Comparison of ENCODE assay signal across 13 cellular contexts in genomic region chr7:135843214-135843613, GRCh38.
A peak's percentile ranks its signal among the peaks of the same experiment; 100 is the strongest.
DNase-seq lines count a peak whose midpoint lies in the region; ATAC-seq and TF ChIP-seq lines count a peak whose summit lies in the region.
"Had no signal": no experiment of that assay in that cellular context is flagged by ENCODE, and none has a peak within 500 bp of the region (broad histone marks: within the 10 kb centered on the region; RNA-seq: fewer than 3 reads in every experiment).

No MANE protein-coding gene starts in this region.

- ATAC-seq in GM18499 (IDR thresholded peaks at IDR 0.05; ENCODE audit: insufficient read depth, unreplicated experiment) = peak; percentile 95
- peak; percentile 96 for ATAC-seq in GM19463 (IDR thresholded peaks at IDR 0.05; ENCODE audit: unreplicated experiment)
- peak; percentile 95 for ATAC-seq in HG02973 (IDR thresholded peaks at IDR 0.05; ENCODE audit: unreplicated experiment)
- no peak for ATAC-seq in heart left ventricle
- ATAC-seq: lower lobe of right lung, Panc1 had no signal

- H3K4me1 ChIP-seq in heart left ventricle = peaks cover 0 to under 1% (median 0%) of the 10 kb centered on the region in 12 donors
- H3K4me1 ChIP-seq: lower lobe of right lung had no signal

- no peaks in the 10 kb centered on the region for H3K36me3 ChIP-seq in heart left ventricle
- H3K36me3 ChIP-seq: cardiac muscle cell, lower lobe of right lung had no signal

- no peak for TF ChIP-seq CTCF in heart left ventricle (IDR thresholded peaks at IDR 0.05)

- no peak overlapping the region for H3K4me3 Mint-ChIP-seq in T-helper 2 cell treated with Interferon-gamma antibody and Interleukin-4, amounts not matched to agents 5 μg/mL and 100 μg/mL, for 36 hours

- no peaks in the 10 kb centered on the region for H3K4me1 Mint-ChIP-seq in T-helper 2 cell treated with Interferon-gamma antibody and Interleukin-4, amounts not matched to agents 5 μg/mL and 100 μg/mL, for 36 hours (ENCODE audit: low read depth)

- H3K27me3 ChIP-seq in heart left ventricle = no peaks in the 10 kb centered on the region
- H3K27me3 ChIP-seq: cardiac muscle cell had no signal

- intact Hi-C loops in heart left ventricle (cut with DNase I) = no loop called here

- H3K9me3 ChIP-seq in heart left ventricle = peaks cover 0 to 3% (median 0%) of the 10 kb centered on the region in 12 donors
- H3K9me3 ChIP-seq: lower lobe of right lung had no signal

- no peaks in the 10 kb centered on the region for H3K27me3 Mint-ChIP-seq in T-helper 2 cell treated with Interferon-gamma antibody and Interleukin-4, amounts not matched to agents 5 μg/mL and 100 μg/mL, for 36 hours (ENCODE audit: low read depth)

- H3K27ac ChIP-seq in heart left ventricle = no peak overlapping the region
- H3K27ac ChIP-seq: C4-2B, cardiac muscle cell, lower lobe of right lung had no signal

- 86 to 95% (median 89%) methylated on average over 4 of the region's 4 CpGs for WGBS in heart left ventricle, 4 donors

- H3K9me3 Mint-ChIP-seq in T-helper 2 cell treated with Interferon-gamma antibody and Interleukin-4, amounts not matched to agents 5 μg/mL and 100 μg/mL, for 36 hours = no peaks in the 10 kb centered on the region

- no peak overlapping the region for H3K27ac Mint-ChIP-seq in T-helper 2 cell treated with Interferon-gamma antibody and Interleukin-4, amounts not matched to agents 5 μg/mL and 100 μg/mL, for 36 hours

- no peak for TF ChIP-seq POLR2A in heart left ventricle (IDR thresholded peaks at IDR 0.05)

- DNase-seq in MV-4-11 (lab: John Stamatoyannopoulos, UW) = peak; percentile 70
- no peak for DNase-seq in heart left ventricle
- DNase-seq in SHP77 (lab: John Stamatoyannopoulos, UW) = no peak
- DNase-seq in NCI-H2171 (lab: John Stamatoyannopoulos, UW) = no peak
- no peak for DNase-seq in T-helper 2 cell treated with Interferon-gamma antibody and Interleukin-4, amounts not matched to agents 5 μg/mL and 100 μg/mL, for 36 hours (ENCODE audit: low spot score)
- DNase-seq: lower lobe of right lung; stimulated activated naive CD4-positive, alpha-beta T cell treated with Interleukin-2 at 50 U/mL for 16 hours had no signal

- H3K36me3 Mint-ChIP-seq in T-helper 2 cell treated with Interferon-gamma antibody and Interleukin-4, amounts not matched to agents 5 μg/mL and 100 μg/mL, for 36 hours (ENCODE audit: low read depth) = no peaks in the 10 kb centered on the region

- H3K4me3 ChIP-seq in heart left ventricle = no peak overlapping the region
- H3K4me3 ChIP-seq: cardiac muscle cell, lower lobe of right lung had no signal

Comparison
In these comparisons a context has a peak if more than half of its experiments do, and no peak if none do; other contexts are left out.
1. ATAC-seq: peak in GM18499 (single experiment), GM19463 (single experiment) and HG02973 (single experiment); none in heart left ventricle (0 of 4).